In the genomic region with DNA sequence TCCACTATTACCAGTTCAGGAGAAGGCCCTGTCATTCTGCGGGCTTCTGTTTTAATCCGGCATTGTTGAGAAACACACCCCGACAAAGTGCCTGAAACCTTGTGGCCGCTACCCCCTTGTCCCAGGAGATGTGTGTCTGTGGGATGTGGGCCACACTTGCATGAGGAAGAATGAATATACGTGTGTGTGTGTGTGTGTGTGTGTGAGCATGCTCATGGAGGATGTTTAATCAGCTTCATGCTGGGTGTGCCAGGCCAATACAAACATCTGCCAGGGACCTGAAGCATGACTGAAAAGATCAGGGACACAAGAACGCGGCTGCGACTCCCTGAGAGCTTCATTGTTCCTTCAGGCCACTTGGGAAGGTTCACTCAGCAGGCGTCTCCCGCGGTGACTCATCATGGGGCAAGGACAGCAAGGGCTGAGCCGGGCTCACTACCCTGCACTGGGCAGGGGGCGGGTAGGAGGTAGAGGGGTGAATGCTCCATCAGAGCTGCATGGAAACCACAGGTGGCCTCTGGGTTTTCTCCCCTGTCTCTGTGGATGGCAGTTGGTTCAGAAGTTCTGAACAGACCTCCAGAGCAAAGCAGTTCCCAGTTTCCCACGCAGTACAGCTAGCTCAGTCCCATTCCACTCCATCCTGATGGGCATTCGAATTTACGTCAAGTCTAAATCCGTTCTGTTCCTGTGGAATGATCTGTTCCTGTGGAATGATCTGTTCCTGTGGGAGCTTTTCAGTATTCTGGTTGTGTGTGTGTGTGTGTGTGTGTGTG, we compare ENCODE assay signal across 8 cellular contexts. TPM values are rescaled to one million over a fixed set of nuclear protein-coding genes. Genes with fewer than 3 reads are reported as not detected.
DNase-seq lines count a peak whose midpoint lies in the region; ATAC-seq and TF ChIP-seq lines count a peak whose summit lies in the region.

No MANE protein-coding gene starts in this region.

- peak overlapping the region; percentile 100 for H3K27ac ChIP-seq in VCaP
- H3K27ac ChIP-seq in trophoblast cell (ENCODE audit: low read depth, low read length) = peak overlapping the region; percentile 95

- WGBS in trophoblast cell (ENCODE audit: extremely low coverage, insufficient coverage, insufficient read length) = no CpG with 5 or more reads among the region's 17 CpGs

- peak overlapping the region; percentile 77 for H2BK5ac ChIP-seq in trophoblast cell (ENCODE audit: low read depth, low read length, poor library complexity)

- DNase-seq in G401 (ENCODE audit: low spot score) = peak; percentile 46
- DNase-seq in NCI-H1092 (lab: John Stamatoyannopoulos, UW) = peak; percentile 91
- DNase-seq in glutamatergic neuron = peak; percentile 52
- DNase-seq in trophoblast cell = peak; percentile 84 to 86
- DNase-seq in activated T-cell treated with anti-CD3 and anti-CD28 coated beads, Interleukin-2, amount 50 U/mL, for 1 hour = no peak

- H3K79me1 ChIP-seq in trophoblast cell (ENCODE audit: low read length) = peaks cover 77% of the 10 kb centered on the region

- H3K79me2 ChIP-seq in trophoblast cell (ENCODE audit: control insufficient read depth, insufficient read depth, low read length, poor library complexity) = peaks cover 49% of the 10 kb centered on the region

- H3K9ac ChIP-seq in trophoblast cell (ENCODE audit: low read length) = no peak overlapping the region

- H3K9me3 Mint-ChIP-seq in glutamatergic neuron (ENCODE audit: unreplicated experiment) = peaks cover 17% of the 10 kb centered on the region

- no peak overlapping the region for H3K4me2 ChIP-seq in trophoblast cell (ENCODE audit: low read length)

- no peak overlapping the region for H3K4me3 ChIP-seq in trophoblast cell (ENCODE audit: low read depth, low read length)

- peak overlapping the region; percentile 90 for H4K91ac ChIP-seq in trophoblast cell (ENCODE audit: low read depth, low read length)

- peak overlapping the region; percentile 91 for H3K18ac ChIP-seq in trophoblast cell (ENCODE audit: low read length)

- H3K9me3 ChIP-seq in trophoblast cell (ENCODE audit: insufficient read depth, low read depth, low read length) = no peaks in the 10 kb centered on the region

- H3K4me1 ChIP-seq in trophoblast cell (ENCODE audit: control insufficient read depth in 1 of 2, insufficient read depth in 2 of 2, low read length in 2 of 2) = peaks cover 57 to 66% of the 10 kb centered on the region in 2 experiments

- H4K12ac ChIP-seq in trophoblast cell (ENCODE audit: low read depth, low read length) = no peak overlapping the region

- peak overlapping the region; percentile 92 for H2BK120ac ChIP-seq in trophoblast cell (ENCODE audit: insufficient read depth, low read length, poor library complexity)

- H3K27me3 Mint-ChIP-seq in glutamatergic neuron (ENCODE audit: unreplicated experiment) = peaks cover 18% of the 10 kb centered on the region

- H4K8ac ChIP-seq in trophoblast cell (ENCODE audit: low read depth, low read length) = peak overlapping the region; percentile 72

- no peaks in the 10 kb centered on the region for H3K36me3 Mint-ChIP-seq in glutamatergic neuron (ENCODE audit: unreplicated experiment)

- no peaks in the 10 kb centered on the region for H3K36me3 ChIP-seq in trophoblast cell (ENCODE audit: control insufficient read depth in 1 of 2, insufficient read depth in 2 of 2, low read length in 2 of 2)

- no peak for TF ChIP-seq CTCF in VCaP (conservative IDR thresholded peaks at IDR 0.05)
- no peak for TF ChIP-seq CTCF in glutamatergic neuron (IDR thresholded peaks at IDR 0.05; ENCODE audit: partially characterized antibody, unreplicated experiment)

- peak overlapping the region; percentile 61 for H2AFZ ChIP-seq in trophoblast cell (ENCODE audit: insufficient read depth, low read length, poor library complexity)

- H2BK12ac ChIP-seq in trophoblast cell (ENCODE audit: low read length) = peak overlapping the region; percentile 99

- peak overlapping the region; percentile 98 for H2AK5ac ChIP-seq in trophoblast cell (ENCODE audit: low read length)

- ATAC-seq in GM19455 (IDR thresholded peaks at IDR 0.05; ENCODE audit: unreplicated experiment) (no peak), HG03045 (IDR thresholded peaks at IDR 0.05; ENCODE audit: unreplicated experiment) (no peak)

- H3K4me1 Mint-ChIP-seq in glutamatergic neuron (ENCODE audit: low read depth, unreplicated experiment) = peaks cover 64% of the 10 kb centered on the region

- in situ Hi-C loops in G401 (cut with HindIII; ENCODE audit: low sequenced_read_pairs) = no loop called here

- H3K14ac ChIP-seq in trophoblast cell (ENCODE audit: low read length) = peak overlapping the region; percentile 96

- no peak overlapping the region for H3K23ac ChIP-seq in trophoblast cell (ENCODE audit: low read length)

- peak overlapping the region; percentile 73 for H3K4ac ChIP-seq in trophoblast cell (ENCODE audit: low read depth, low read length)

- H3K4me3 Mint-ChIP-seq in glutamatergic neuron (ENCODE audit: unreplicated experiment) = peak overlapping the region; percentile 78

- H3K27me3 ChIP-seq in trophoblast cell (ENCODE audit: insufficient read depth, low read length) = no peaks in the 10 kb centered on the region

- H3K27ac Mint-ChIP-seq in glutamatergic neuron (ENCODE audit: unreplicated experiment) = peak overlapping the region; percentile 99

RNA-seq across cellular contexts. Expression of a gene that starts 7.0 kb away (rescaled TPM):
- 166 and 288 TPM in 2 replicates for total RNA-seq in G401 (2014; rRNA removed; shearing (Covaris generic))
- 18,218 TPM for total RNA-seq in glutamatergic neuron (ENCODE audit: unreplicated experiment)
- 597 and 615 TPM in 2 replicates for polyA plus RNA-seq in trophoblast cell (2013)

RNA-seq across cellular contexts. Expression of a gene that starts 33.1 kb away (rescaled TPM):
- 77.6 and 80.4 TPM in 2 replicates for total RNA-seq in G401 (2014; rRNA removed; shearing (Covaris generic))
- total RNA-seq in glutamatergic neuron (ENCODE audit: unreplicated experiment) = 80.0 TPM
- 117 and 118 TPM in 2 replicates for polyA plus RNA-seq in trophoblast cell (2013)

Comparison
In these comparisons a context has a peak if more than half of its experiments do, and no peak if none do; other contexts are left out.
1. RNA of a gene that starts 7.0 kb away (total RNA-seq): 18,218 TPM in glutamatergic neuron (single experiment); 166 to 288 TPM in G401; every median in the first group is over 10 times any median in the second.